10 cellular contexts compared by ENCODE assay signal in genomic region chr11:34154059-34154875, GRCh38. TPM values are rescaled to one million over a fixed set of nuclear protein-coding genes. Genes with fewer than 3 reads are reported as not detected.
A peak's percentile ranks its signal among the peaks of the same experiment; 100 is the strongest.
DNase-seq lines count a peak whose midpoint lies in the region; ATAC-seq, FAIRE-seq and TF ChIP-seq lines count a peak whose summit lies in the region.
"Had no signal": no experiment of that assay in that cellular context is flagged by ENCODE, and none has a peak within 500 bp of the region (broad histone marks: within the 10 kb centered on the region; RNA-seq: fewer than 3 reads in every experiment).

No MANE protein-coding gene starts in this region.

- H3K27ac Mint-ChIP-seq in glutamatergic neuron (ENCODE audit: unreplicated experiment) = no peak overlapping the region

- peaks cover 7% of the 10 kb centered on the region for H3K9me3 Mint-ChIP-seq in glutamatergic neuron (ENCODE audit: unreplicated experiment)

- no peak overlapping the region for H3K4me3 Mint-ChIP-seq in glutamatergic neuron (ENCODE audit: unreplicated experiment)

- H3K4me1 Mint-ChIP-seq in glutamatergic neuron (ENCODE audit: low read depth, unreplicated experiment) = peaks cover 8% of the 10 kb centered on the region

- peak; percentile 41 for DNase-seq in GF-D8 (lab: John Stamatoyannopoulos, UW)
- peak; percentile 82 for DNase-seq in germinal center (ENCODE audit: low spot score)
- no peak for DNase-seq in HTR-8/SVneo (ENCODE audit: insufficient read length, low spot score)
- no peak for DNase-seq in SHP77 (lab: John Stamatoyannopoulos, UW)
- DNase-seq in DMS53 treated with DMSO at 0.1 percent for 48 hours (lab: John Stamatoyannopoulos, UW; ENCODE audit: unreplicated experiment) = no peak
- DNase-seq in glutamatergic neuron = no peak
- DNase-seq: DND-41 had no signal

- ATAC-seq in GM21381 (IDR thresholded peaks at IDR 0.05; ENCODE audit: unreplicated experiment) (peak; percentile 63), HG03460 (IDR thresholded peaks at IDR 0.05; ENCODE audit: unreplicated experiment) (peak; percentile 67)

- FAIRE-seq in HTR-8/SVneo (lab: Jason Lieb, UNC) = no peak
- FAIRE-seq: colon had no signal

- no peak for TF ChIP-seq CTCF in glutamatergic neuron (IDR thresholded peaks at IDR 0.05; ENCODE audit: partially characterized antibody, unreplicated experiment)

- peaks cover 9% of the 10 kb centered on the region for H3K27me3 Mint-ChIP-seq in glutamatergic neuron (ENCODE audit: unreplicated experiment)

- no peaks in the 10 kb centered on the region for H3K36me3 Mint-ChIP-seq in glutamatergic neuron (ENCODE audit: unreplicated experiment)

RNA-seq across cellular contexts. Expression of gene NAT10, which starts 48.8 kb away (rescaled TPM):
- total RNA-seq in glutamatergic neuron (ENCODE audit: unreplicated experiment) = 35.3 TPM

Comparison
In these comparisons a context has a peak if more than half of its experiments do, and no peak if none do; other contexts are left out.
1. DNase-seq: peak in GF-D8 (single experiment) and germinal center (single experiment); none in HTR-8/SVneo (single experiment), SHP77 (0 of 2), DMS53 treated with DMSO at 0.1 percent for 48 hours (single experiment) and glutamatergic neuron (single experiment).